In genomic region chr4:148030486-148030885, GRCh38 we compare ENCODE assay signal across 2 cellular contexts.
A peak's percentile ranks its signal among the peaks of the same experiment; 100 is the strongest.
TF ChIP-seq lines count a peak whose summit lies in the region.

No MANE protein-coding gene starts in this region.

TF ChIP-seq in HEK293, 187 proteins besides CTCF, POLR2A, EP300 and RAD21 (continued from another document):
- TF ChIP-seq BCL6B (tag by site-specific recombination; IDR thresholded peaks at IDR 0.05) (peak; percentile 55; the same call in 1 of the 2 replicates), ZNF600 (tag by site-specific recombination; IDR thresholded peaks at IDR 0.05) (no peak), OVOL3 (tag by site-specific recombination; IDR thresholded peaks at IDR 0.05) (no peak), ZNF174 (tag by site-specific recombination; IDR thresholded peaks at IDR 0.05) (no peak), ZBTB6 (tag by site-specific recombination; IDR thresholded peaks at IDR 0.05) (no peak), ZNF830 (tag by site-specific recombination; IDR thresholded peaks at IDR 0.05; ENCODE audit: low read depth) (no peak), ZNF701 (tag by site-specific recombination; IDR thresholded peaks at IDR 0.05) (no peak)
TF ChIP-seq in HEK293: peak in this region for 3.

TF ChIP-seq in K562, 482 proteins besides CTCF, POLR2A, EP300 and RAD21 (continued from another document):
- TF ChIP-seq REST (CRISPR knock-in tag; IDR thresholded peaks at IDR 0.05; ENCODE audit: low read depth) (no peak), ZHX1 (conservative IDR thresholded peaks at IDR 0.05; ENCODE audit: low read length) (no peak), HSF4 (CRISPR knock-in tag; IDR thresholded peaks at IDR 0.05; ENCODE audit: borderline replicate concordance) (no peak), ATF3 (IDR thresholded peaks at IDR 0.05) (peak; percentile 53; the same call in 1 of the 2 replicates), ATF3 (CRISPR knock-in tag; conservative IDR thresholded peaks at IDR 0.05) (no peak), ZSCAN32 (CRISPR knock-in tag; IDR thresholded peaks at IDR 0.05) (0 out of 2 replicates have a peak, but pooled peaks have one; percentile 43), ETV6 (IDR thresholded peaks at IDR 0.05; ENCODE audit: borderline replicate concordance in 1 of 2, low read depth in 2 of 2, low read length in 1 of 2) (no peak), ETV6 (CRISPR knock-in tag; IDR thresholded peaks at IDR 0.05; ENCODE audit: borderline replicate concordance) (no peak), FOXJ2 (tag; IDR thresholded peaks at IDR 0.05) (no peak), HBP1 (CRISPR knock-in tag; IDR thresholded peaks at IDR 0.05) (no peak), KAT2B (IDR thresholded peaks at IDR 0.05; ENCODE audit: low read depth, low read length) (no peak), HMG20A (CRISPR knock-in tag; conservative IDR thresholded peaks at IDR 0.05) (no peak), SMARCA5 (IDR thresholded peaks at IDR 0.05) (no peak), TRIM24 (IDR thresholded peaks at IDR 0.05) (peak in 1 of 2 experiments; percentile 62; a peak in 1 of 4 replicates), ZNF253 (CRISPR knock-in tag; conservative IDR thresholded peaks at IDR 0.05) (no peak), HDAC2 (IDR thresholded peaks at IDR 0.05) (no peak), CEBPG (CRISPR knock-in tag; IDR thresholded peaks at IDR 0.05) (no peak), CEBPG (tag; conservative IDR thresholded peaks at IDR 0.05 in 1 of 2, IDR thresholded peaks at IDR 0.05 in 1 of 2) (peak; percentile 86 to 91), ZNF41 (CRISPR knock-in tag; conservative IDR thresholded peaks at IDR 0.05) (no peak), YBX1 (IDR thresholded peaks at IDR 0.05) (no peak), SIN3B (IDR thresholded peaks at IDR 0.05; ENCODE audit: low read depth) (no peak), RBM34 (IDR thresholded peaks at IDR 0.05; ENCODE audit: borderline replicate concordance, insufficient read depth, low read length) (no peak), E2F8 (IDR thresholded peaks at IDR 0.05; ENCODE audit: low read depth, partially characterized antibody) (no peak), PPARD (CRISPR knock-in tag; IDR thresholded peaks at IDR 0.05) (no peak), PHB2 (IDR thresholded peaks at IDR 0.05; ENCODE audit: low read depth) (no peak)
